In the genomic region with DNA sequence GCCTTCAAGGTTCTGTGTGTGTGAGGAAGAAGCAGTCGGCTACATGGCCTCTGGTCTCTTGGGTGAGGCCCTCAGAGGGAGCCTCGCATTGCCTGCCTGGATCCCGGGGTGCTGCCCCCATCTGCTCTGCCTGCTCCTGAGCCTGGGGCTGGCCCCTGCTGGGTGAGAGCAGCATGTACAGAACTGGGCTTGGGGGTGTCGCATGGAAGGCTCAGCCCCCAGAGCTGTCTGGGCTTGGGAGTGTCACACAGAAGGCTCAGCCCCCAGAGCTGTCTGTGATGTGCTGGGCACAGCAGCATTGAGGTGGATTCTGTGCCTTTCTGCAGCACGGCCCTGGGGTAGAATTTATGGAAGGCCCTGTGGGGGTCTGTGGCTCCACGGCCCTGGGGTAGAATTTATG, we compare ENCODE assay signal across 4 cellular contexts. TPM values are rescaled to one million over a fixed set of nuclear protein-coding genes. Genes with fewer than 3 reads are reported as not detected.
"Had no signal": no experiment of that assay in that cellular context is flagged by ENCODE, and none has a peak within 500 bp of the region (broad histone marks: within the 10 kb centered on the region; RNA-seq: fewer than 3 reads in every experiment).

No MANE protein-coding gene starts in this region.

RNA-seq across cellular contexts. Expression of a gene that starts 6.4 kb away (rescaled TPM):
- total RNA-seq: LHCN-M2, M059J, MCF 10A, NCI-H460 had no signal
